In genomic region chr12:126518596-126519200, GRCh38 we compare ENCODE assay signal across 18 cellular contexts.
DNase-seq lines count a peak whose midpoint lies in the region; TF ChIP-seq lines count a peak whose summit lies in the region.
"Had no signal": no experiment of that assay in that cellular context is flagged by ENCODE, and none has a peak within 500 bp of the region (broad histone marks: within the 10 kb centered on the region; RNA-seq: fewer than 3 reads in every experiment).

No MANE protein-coding gene starts in this region.

- DNase-seq in LHCN-M2 (ENCODE audit: low read depth) (peak; percentile 57), astrocyte of the cerebellum (ENCODE audit: low read depth) (peak; percentile 18), fibroblast of the aortic adventitia (ENCODE audit: low read depth) (peak; percentile 43), GF-D8 (lab: John Stamatoyannopoulos, UW) (no peak), SK-N-DZ (ENCODE audit: low spot score) (no peak), NCI-H1092 treated with DMSO at 0.1 percent for 48 hours (lab: John Stamatoyannopoulos, UW) (no peak)
- DNase-seq in activated CD4-positive, alpha-beta T cell treated with anti-CD3 and anti-CD28 coated beads, Interleukin-2, amount 50 U/mL, for 48 hours: no peak
- DNase-seq: CD8-positive, alpha-beta memory T cell; DMS 273 treated with DMSO at 0.1 percent for 48 hours; EL; GOT3; HFFc6; NCI-H146; NCI-H345; NCI-H69; PC-9; Right ventricle myocardium superior had no signal

- in situ Hi-C loops in astrocyte of the cerebellum (cut with HindIII; ENCODE audit: low sequenced_read_pairs): no loop called here

- TF ChIP-seq CTCF in astrocyte of the cerebellum (IDR thresholded peaks at IDR 0.05; ENCODE audit: low read depth, low read length, missing control alignments) (no peak), fibroblast of the aortic adventitia (IDR thresholded peaks at IDR 0.05; ENCODE audit: insufficient read depth, low read length) (no peak)

- H3K4me3 ChIP-seq in astrocyte of the cerebellum (ENCODE audit: low read depth, low read length) (no peak overlapping the region), fibroblast of the aortic adventitia (ENCODE audit: low read depth, low read length) (no peak overlapping the region)
- H3K4me3 ChIP-seq: BLaER1, PC-9 had no signal

Comparison
In these comparisons a context has a peak if more than half of its experiments do, and no peak if none do; other contexts are left out.
1. DNase-seq: peak in LHCN-M2 (single experiment), astrocyte of the cerebellum (single experiment) and fibroblast of the aortic adventitia (single experiment); none in GF-D8 (single experiment), SK-N-DZ (single experiment), activated CD4-positive, alpha-beta T cell treated with anti-CD3 and anti-CD28 coated beads, Interleukin-2, amount 50 U/mL, for 48 hours (0 of 2) and NCI-H1092 treated with DMSO at 0.1 percent for 48 hours (single experiment).